ENCODE assay signal across 1 cellular context in the genomic region with DNA sequence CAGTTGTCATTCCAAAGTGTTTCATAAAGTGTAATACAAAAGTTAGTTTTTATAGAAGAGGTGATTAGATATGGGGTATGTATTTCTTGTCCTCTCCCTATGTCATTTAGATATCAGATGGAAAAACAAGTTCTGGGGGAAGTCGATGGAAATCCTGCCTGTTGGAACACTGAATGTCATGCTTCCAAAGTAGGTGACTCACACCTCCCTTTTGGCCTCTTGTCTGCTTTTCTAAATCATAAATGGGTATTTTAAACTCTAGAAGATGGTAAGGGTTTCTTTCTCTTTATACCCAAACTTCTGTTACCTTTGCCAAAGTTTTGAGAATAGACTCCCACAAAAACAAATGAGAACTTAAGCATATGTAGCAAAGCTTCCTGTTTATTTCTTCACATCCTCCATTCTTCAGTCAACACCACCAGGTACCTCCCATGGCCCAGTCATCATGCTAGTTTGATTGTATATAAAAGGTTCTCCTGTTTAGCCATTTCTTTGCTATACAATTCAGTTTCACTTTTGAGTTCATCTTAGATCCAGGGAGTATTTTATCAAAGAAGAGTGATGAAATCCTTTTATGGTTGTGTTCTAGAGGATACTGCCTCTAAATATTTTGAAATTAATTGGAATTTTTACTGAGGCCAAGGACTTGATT.
TF ChIP-seq lines count a peak whose summit lies in the region.

No MANE protein-coding gene starts in this region.

TF ChIP-seq in endothelial cell of umbilical vein, 7 proteins besides CTCF, POLR2A, EP300 and RAD21:
- TF ChIP-seq GATA2 (IDR thresholded peaks at IDR 0.05; ENCODE audit: insufficient read depth, insufficient read length, low read depth, low read length) (no peak), FOS (IDR thresholded peaks at IDR 0.05; ENCODE audit: borderline replicate concordance, insufficient read depth, low read length) (peak; percentile 66)
